Comparison of ENCODE assay signal across 8 cellular contexts in genomic region chr12:56628671-56629458, GRCh38. TPM values are rescaled to one million over a fixed set of nuclear protein-coding genes. Genes with fewer than 3 reads are reported as not detected.
A peak's percentile ranks its signal among the peaks of the same experiment; 100 is the strongest.
DNase-seq lines count a peak whose midpoint lies in the region; ATAC-seq, FAIRE-seq and TF ChIP-seq lines count a peak whose summit lies in the region.

No MANE protein-coding gene starts in this region.

- FAIRE-seq in RCC 7860 (lab: Jason Lieb, UNC), result no peak

- H3K27ac Mint-ChIP-seq in CD4-positive, CD25-positive, alpha-beta regulatory T cell, result peak overlapping the region; percentile 89 to 99 (median 93)
- H3K27ac Mint-ChIP-seq in type B pancreatic cell, result peak overlapping the region; percentile 71

- H3K4me2 ChIP-seq in neural cell (ENCODE audit: low read length), result peak overlapping the region; percentile 94

- TF ChIP-seq RAD21 in neural cell (conservative IDR thresholded peaks at IDR 0.05), result no peak

- peaks cover 66% of the 10 kb centered on the region for H3K79me2 ChIP-seq in neural cell (replicated peaks; ENCODE audit: insufficient read depth, low read length)

- H3K9me2 ChIP-seq in neural cell (ENCODE audit: insufficient read depth, low read length), result no peaks in the 10 kb centered on the region

- peak; percentile 22 to 23 for ATAC-seq in CD4-positive, CD25-positive, alpha-beta regulatory T cell (ENCODE audit: low read depth in 2 of 2)
- ATAC-seq in foreskin keratinocyte (no peak), GM21737 (IDR thresholded peaks at IDR 0.05; ENCODE audit: unreplicated experiment) (no peak)

- peaks cover 65% of the 10 kb centered on the region for H3K4me1 ChIP-seq in CD4-positive, CD25-positive, alpha-beta regulatory T cell (ENCODE audit: control insufficient read depth, insufficient read depth, low read length, poor library complexity, severe bottlenecking)
- H3K4me1 ChIP-seq in HAP-1, result peaks cover 24% of the 10 kb centered on the region
- peaks cover 5% of the 10 kb centered on the region for H3K4me1 ChIP-seq in foreskin keratinocyte

- in situ Hi-C loops in HAP-1 (cut with MboI; ENCODE audit: low sequenced_read_pairs), result no loop called here

- TF ChIP-seq CTCF in foreskin keratinocyte (conservative IDR thresholded peaks at IDR 0.05), result no peak
- no peak for TF ChIP-seq CTCF in neural cell (IDR thresholded peaks at IDR 0.05; ENCODE audit: poor library complexity, severe bottlenecking)
- no peak for TF ChIP-seq CTCF in type B pancreatic cell (conservative IDR thresholded peaks at IDR 0.05)

- H3K4me3 ChIP-seq in CD4-positive, CD25-positive, alpha-beta regulatory T cell (ENCODE audit: low read depth, low read length), result peak overlapping the region; percentile 99
- H3K4me3 ChIP-seq in HAP-1 (peak overlapping the region; percentile 95), neural cell (ENCODE audit: low read length) (peak overlapping the region; percentile 97)

- H3K27me3 ChIP-seq in CD4-positive, CD25-positive, alpha-beta regulatory T cell (ENCODE audit: control insufficient read depth, insufficient read depth, low read length), result no peaks in the 10 kb centered on the region
- H3K27me3 ChIP-seq in HAP-1 (ENCODE audit: low read depth) (no peaks in the 10 kb centered on the region), foreskin keratinocyte (no peaks in the 10 kb centered on the region), neural cell (ENCODE audit: insufficient read depth, low read depth, low read length) (no peaks in the 10 kb centered on the region)

- no peaks in the 10 kb centered on the region for H3K27me3 Mint-ChIP-seq in CD4-positive, CD25-positive, alpha-beta regulatory T cell
- H3K27me3 Mint-ChIP-seq in type B pancreatic cell, result no peaks in the 10 kb centered on the region

- H2AFZ ChIP-seq in neural cell (ENCODE audit: low read depth, low read length), result peak overlapping the region; percentile 76

- no peaks in the 10 kb centered on the region for H3K9me3 ChIP-seq in CD4-positive, CD25-positive, alpha-beta regulatory T cell (ENCODE audit: control insufficient read depth in 2 of 2, low read length in 2 of 2)
- no peaks in the 10 kb centered on the region for H3K9me3 ChIP-seq in HAP-1
- H3K9me3 ChIP-seq in neural cell (ENCODE audit: low read length), result no peaks in the 10 kb centered on the region

- H3K4me1 Mint-ChIP-seq in CD4-positive, CD25-positive, alpha-beta regulatory T cell, result peaks cover 20 to 81% (median 60%) of the 10 kb centered on the region in 4 donors
- H3K4me1 Mint-ChIP-seq in type B pancreatic cell (ENCODE audit: unreplicated experiment), result peaks cover 42% of the 10 kb centered on the region

- H3K27ac ChIP-seq in CD4-positive, CD25-positive, alpha-beta regulatory T cell (ENCODE audit: insufficient read depth, low read length, poor library complexity, severe bottlenecking), result peak overlapping the region; percentile 91
- H3K27ac ChIP-seq in foreskin keratinocyte, result peak overlapping the region; percentile 89
- H3K27ac ChIP-seq in neural cell (ENCODE audit: low read length), result peak overlapping the region; percentile 93

- H3K9ac ChIP-seq in neural cell (ENCODE audit: low read length), result peak overlapping the region; percentile 98

- H4K20me1 ChIP-seq in neural cell (ENCODE audit: insufficient read depth), result no peaks in the 10 kb centered on the region

- peak overlapping the region; percentile 83 to 95 (median 86) for H3K4me3 Mint-ChIP-seq in CD4-positive, CD25-positive, alpha-beta regulatory T cell
- H3K4me3 Mint-ChIP-seq in type B pancreatic cell, result peak overlapping the region; percentile 87

- peaks cover 10% of the 10 kb centered on the region for H3K36me3 ChIP-seq in CD4-positive, CD25-positive, alpha-beta regulatory T cell (ENCODE audit: control insufficient read depth, insufficient read depth, low read length)
- H3K36me3 ChIP-seq in HAP-1 (replicated peaks), result peaks cover 6% of the 10 kb centered on the region
- no peaks in the 10 kb centered on the region for H3K36me3 ChIP-seq in neural cell (ENCODE audit: insufficient read depth, low read length)

- H3K9me3 Mint-ChIP-seq in CD4-positive, CD25-positive, alpha-beta regulatory T cell, result peaks cover 0 to 1% (median 0%) of the 10 kb centered on the region in 7 donors
- H3K9me3 Mint-ChIP-seq in type B pancreatic cell, result no peaks in the 10 kb centered on the region

- no peak for TF ChIP-seq EP300 in neural cell (conservative IDR thresholded peaks at IDR 0.05; ENCODE audit: poor library complexity, severe bottlenecking)

- peaks cover 21% of the 10 kb centered on the region for H3K36me3 Mint-ChIP-seq in CD4-positive, CD25-positive, alpha-beta regulatory T cell
- peaks cover 12% of the 10 kb centered on the region for H3K36me3 Mint-ChIP-seq in type B pancreatic cell

- peak; percentile 52 to 79 (median 73) for DNase-seq in CD4-positive, CD25-positive, alpha-beta regulatory T cell
- DNase-seq in HAP-1 (ENCODE audit: low spot score in 2 of 2) (peak in 1 of 2 experiments; percentile 72), RCC 7860 (ENCODE audit: low spot score) (peak; percentile 29), foreskin keratinocyte (no peak), type B pancreatic cell (ENCODE audit: extremely low spot score, unreplicated experiment) (no peak)
- peak; percentile 49 for DNase-seq in activated gamma-delta T cell treated with anti-CD3 and anti-CD28 coated beads, Interleukin-2, amount 50 U/mL, for 16 hours (ENCODE audit: low read depth)

- peaks cover 3% of the 10 kb centered on the region for H3F3A ChIP-seq in neural cell (ENCODE audit: insufficient read depth, low read length, poor library complexity, severe bottlenecking)

TF ChIP-seq in neural cell, 6 proteins besides CTCF, POLR2A, EP300 and RAD21:
- TF ChIP-seq POLR2AphosphoS5 (IDR thresholded peaks at IDR 0.05), result peak; percentile 5
- peak; percentile 61 for TF ChIP-seq MXI1 (conservative IDR thresholded peaks at IDR 0.05; ENCODE audit: poor library complexity, severe bottlenecking)
- no peak for TF ChIP-seq SMC3 (conservative IDR thresholded peaks at IDR 0.05; ENCODE audit: poor library complexity)
- TF ChIP-seq REST (IDR thresholded peaks at IDR 0.05; ENCODE audit: borderline replicate concordance), result peak; percentile 80
- TF ChIP-seq EZH2 (IDR thresholded peaks at IDR 0.05; ENCODE audit: borderline replicate concordance, insufficient read depth, low read length, poor library complexity, severe bottlenecking), result no peak
- TF ChIP-seq TAF1 (IDR thresholded peaks at IDR 0.05; ENCODE audit: low read depth), result peak; percentile 40

RNA-seq across cellular contexts. Expression of gene BAZ2A, which starts 1.3 kb away (rescaled TPM):
- total RNA-seq in CD4-positive, CD25-positive, alpha-beta regulatory T cell, result 237 TPM
- polyA plus RNA-seq in CD4-positive, CD25-positive, alpha-beta regulatory T cell, result 10 to 100 TPM; 22.2 to 30.2 (median 22.6) TPM
- 55.6 and 59.3 TPM in 2 replicates for total RNA-seq in foreskin keratinocyte
- polyA plus RNA-seq in foreskin keratinocyte, result 10.6 and 13.4 TPM in 2 replicates
- 11.6 and 13.8 TPM in 2 replicates for polyA plus RNA-seq in neural cell
- 24.1 and 38.2 TPM in 2 replicates for polyA minus RNA-seq in neural cell
- total RNA-seq in type B pancreatic cell (ENCODE audit: low replicate concordance), result 108 and 112 TPM in 2 replicates

RNA-seq across cellular contexts. Expression of gene ATP5F1B, which starts 16.9 kb away (rescaled TPM):
- 277 TPM for total RNA-seq in CD4-positive, CD25-positive, alpha-beta regulatory T cell
- 1,000 to 10,000 TPM in 1 of 4 donors, 100 to 1,000 TPM in 3; 781 to 1,082 (median 867) TPM for polyA plus RNA-seq in CD4-positive, CD25-positive, alpha-beta regulatory T cell
- total RNA-seq in foreskin keratinocyte (657 and 723 TPM in 2 replicates), type B pancreatic cell (ENCODE audit: low replicate concordance) (692 and 828 TPM in 2 replicates)
- polyA plus RNA-seq in foreskin keratinocyte (574 and 700 TPM in 2 replicates), neural cell (559 and 611 TPM in 2 replicates)
- 436 and 443 TPM in 2 replicates for polyA minus RNA-seq in neural cell

RNA-seq across cellular contexts. Expression of gene PTGES3, which starts 59.2 kb away (rescaled TPM):
- total RNA-seq in CD4-positive, CD25-positive, alpha-beta regulatory T cell, result 128 TPM
- 100 to 1,000 TPM; 276 to 321 (median 303) TPM for polyA plus RNA-seq in CD4-positive, CD25-positive, alpha-beta regulatory T cell
- 263 and 298 TPM in 2 replicates for total RNA-seq in foreskin keratinocyte
- 265 and 316 TPM in 2 replicates for polyA plus RNA-seq in foreskin keratinocyte
- polyA plus RNA-seq in neural cell, result 104 and 109 TPM in 2 replicates
- 71.8 and 86.8 TPM in 2 replicates for polyA minus RNA-seq in neural cell
- total RNA-seq in type B pancreatic cell (ENCODE audit: low replicate concordance), result 219 and 222 TPM in 2 replicates

Comparison
In these comparisons a context has a peak if more than half of its experiments do, and no peak if none do; other contexts are left out.
1. ATAC-seq: peak in CD4-positive, CD25-positive, alpha-beta regulatory T cell (2 of 2); none in foreskin keratinocyte (single experiment) and GM21737 (single experiment).
2. DNase-seq: peak in CD4-positive, CD25-positive, alpha-beta regulatory T cell (3 of 3), RCC 7860 (single experiment) and activated gamma-delta T cell treated with anti-CD3 and anti-CD28 coated beads, Interleukin-2, amount 50 U/mL, for 16 hours (single experiment); none in foreskin keratinocyte (0 of 2) and type B pancreatic cell (single experiment).
3. Peak in every context shown above with its lines, with median percentiles within 50 percentile points of each other: H3K27ac ChIP-seq and H3K4me3 ChIP-seq.